In genomic region chr13:97142452-97142851, GRCh38 we compare ENCODE assay signal across 10 cellular contexts.
DNase-seq lines count a peak whose midpoint lies in the region; ATAC-seq, FAIRE-seq and TF ChIP-seq lines count a peak whose summit lies in the region.
"Had no signal": no experiment of that assay in that cellular context is flagged by ENCODE, and none has a peak within 500 bp of the region (broad histone marks: within the 10 kb centered on the region; RNA-seq: fewer than 3 reads in every experiment).

No MANE protein-coding gene starts in this region.

- peak; percentile 87 for DNase-seq in COLO668 (lab: John Stamatoyannopoulos, UW; ENCODE audit: unreplicated experiment)
- peak; percentile 25 for DNase-seq in NCI-H510A treated with DMSO at 0.1 percent for 48 hours (lab: John Stamatoyannopoulos, UW)
- peak; percentile 24 for DNase-seq in endothelial cell of umbilical vein (ENCODE audit: low read depth, low spot score)
- DNase-seq in naive thymus-derived CD8-positive, alpha-beta T cell: no peak
- DNase-seq in stimulated activated CD4-positive, alpha-beta T cell treated with anti-CD3 and anti-CD28 coated beads, Interleukin-2, amount 100 ng/mL, for 24 hours: no peak
- DNase-seq in effector memory CD4-positive, alpha-beta T cell: no peak
- DNase-seq: GDM1; stimulated activated CD4-positive, alpha-beta T cell treated with anti-CD3 and anti-CD28 coated beads, Interleukin-4, amount 100 ng/mL, for 4 hours had no signal

- FAIRE-seq in endothelial cell of umbilical vein (lab: Jason Lieb, UNC): peak; percentile 48

- H4K20me1 ChIP-seq in endothelial cell of umbilical vein (replicated peaks; ENCODE audit: control insufficient read depth, extremely low read depth, insufficient read depth, low read length): no peaks in the 10 kb centered on the region

- dilution Hi-C loops in endothelial cell of umbilical vein (cut with MboI; ENCODE audit: extremely low pct_ligation_motif_present, low sequenced_read_pairs): no loop called here

- H3K27me3 ChIP-seq in endothelial cell of umbilical vein (ENCODE audit: control insufficient read depth in 2 of 2, insufficient read depth in 2 of 2, low read length in 2 of 2): peaks cover 0 to 3% of the 10 kb centered on the region in 2 experiments
- H3K27me3 ChIP-seq in effector memory CD4-positive, alpha-beta T cell (replicated peaks; ENCODE audit: control insufficient read depth, insufficient read depth, low read length, poor library complexity, severe bottlenecking): no peaks in the 10 kb centered on the region

- H3K27ac Mint-ChIP-seq in naive thymus-derived CD8-positive, alpha-beta T cell: peak overlapping the region in 2 of 10 donors; percentile 60 to 66

- peak overlapping the region in 1 of 3 experiments; percentile 19 for H3K4me3 ChIP-seq in endothelial cell of umbilical vein (replicated peaks in 1 of 3; ENCODE audit: insufficient read depth in 1 of 3, low read depth in 1 of 3, low read length in 3 of 3)
- H3K4me3 ChIP-seq in effector memory CD4-positive, alpha-beta T cell (ENCODE audit: insufficient read depth, low read depth, low read length, poor library complexity, severe bottlenecking): no peak overlapping the region

- TF ChIP-seq POLR2A in endothelial cell of umbilical vein (IDR thresholded peaks at IDR 0.05; ENCODE audit: low read depth, low read length): no peak

- H3K36me3 ChIP-seq in endothelial cell of umbilical vein (ENCODE audit: control insufficient read depth in 2 of 2, extremely low read depth in 1 of 2, insufficient read depth in 2 of 2, low read length in 2 of 2): no peaks in the 10 kb centered on the region
- no peaks in the 10 kb centered on the region for H3K36me3 ChIP-seq in effector memory CD4-positive, alpha-beta T cell (ENCODE audit: control insufficient read depth, insufficient read depth, low read length)

- POLR2A ChIA-PET in endothelial cell of umbilical vein (lab: Charles Lee): no interaction called here
- POLR2A ChIA-PET in naive thymus-derived CD8-positive, alpha-beta T cell (lab: Charles Lee): no interaction called here

- intact Hi-C loops in endothelial cell of umbilical vein (cut with micrococcal nuclease): no loop called here

- peaks cover 0 to 12% (median 1%) of the 10 kb centered on the region in 4 donors for H3K4me1 Mint-ChIP-seq in naive thymus-derived CD8-positive, alpha-beta T cell

- no peak for ATAC-seq in naive thymus-derived CD8-positive, alpha-beta T cell
- no peak for ATAC-seq in HG03442 (IDR thresholded peaks at IDR 0.05; ENCODE audit: unreplicated experiment)
- no peak for ATAC-seq in HG02623 (IDR thresholded peaks at IDR 0.05; ENCODE audit: unreplicated experiment)

- H3K36me3 Mint-ChIP-seq in naive thymus-derived CD8-positive, alpha-beta T cell: no peaks in the 10 kb centered on the region

- H3K9me3 ChIP-seq in endothelial cell of umbilical vein (replicated peaks; ENCODE audit: control insufficient read depth, insufficient read depth, low read length): no peaks in the 10 kb centered on the region
- H3K9me3 ChIP-seq in effector memory CD4-positive, alpha-beta T cell (ENCODE audit: control insufficient read depth, low read length): no peaks in the 10 kb centered on the region

- no peak overlapping the region for H3K9ac ChIP-seq in endothelial cell of umbilical vein (replicated peaks; ENCODE audit: extremely low read depth, insufficient read depth, low read length)

- peak overlapping the region in 6 of 10 donors; percentile 4 to 58 (median 17) for H3K4me3 Mint-ChIP-seq in naive thymus-derived CD8-positive, alpha-beta T cell

- no peak for TF ChIP-seq CTCF in endothelial cell of umbilical vein (IDR thresholded peaks at IDR 0.05; ENCODE audit: extremely low read depth in 1 of 2, insufficient read depth in 1 of 2, low read depth in 1 of 2, low read length in 2 of 2)

- CTCF ChIA-PET in endothelial cell of umbilical vein (lab: Charles Lee): interaction anchor here (0.9 to 4.0 kb wide), 6 partner anchors 27 to 217 kb away, joined by 4 to 44 read pairs (median 10); no protein-coding TSS in a partner anchor

- H3K4me1 ChIP-seq in endothelial cell of umbilical vein (ENCODE audit: control insufficient read depth, extremely low read depth, insufficient read depth, low read length): peaks cover 19% of the 10 kb centered on the region
- H3K4me1 ChIP-seq in effector memory CD4-positive, alpha-beta T cell (ENCODE audit: control insufficient read depth, insufficient read depth, low read length, poor library complexity, severe bottlenecking): no peaks in the 10 kb centered on the region

- peak overlapping the region; percentile 47 for H2AFZ ChIP-seq in endothelial cell of umbilical vein (ENCODE audit: low read depth, low read length)

- no peaks in the 10 kb centered on the region for H3K79me2 ChIP-seq in endothelial cell of umbilical vein (ENCODE audit: control insufficient read depth, insufficient read depth, low read length)

- peak overlapping the region; percentile 80 for H3K4me2 ChIP-seq in endothelial cell of umbilical vein (ENCODE audit: insufficient read depth, low read length)

- peak overlapping the region; percentile 5 for H3K27ac ChIP-seq in endothelial cell of umbilical vein (ENCODE audit: insufficient read depth, low read depth, low read length)
- no peak overlapping the region for H3K27ac ChIP-seq in effector memory CD4-positive, alpha-beta T cell (ENCODE audit: insufficient read depth, low read length, poor library complexity, severe bottlenecking)

- BruUV-seq in endothelial cell of umbilical vein (replicated peaks; lab: Mats Ljungman, UMichigan): no TSS peak

- no peaks in the 10 kb centered on the region for H3K9me1 ChIP-seq in endothelial cell of umbilical vein (replicated peaks; ENCODE audit: control insufficient read depth, extremely low read depth, insufficient read depth, low read length)

- H3K27me3 Mint-ChIP-seq in naive thymus-derived CD8-positive, alpha-beta T cell: peaks cover 5 to 13% (median 10%) of the 10 kb centered on the region in 5 donors

- peaks cover 0 to 3% (median 0%) of the 10 kb centered on the region in 9 donors for H3K9me3 Mint-ChIP-seq in naive thymus-derived CD8-positive, alpha-beta T cell

TF ChIP-seq in endothelial cell of umbilical vein, 7 proteins besides CTCF, POLR2A, EP300 and RAD21:
- TF ChIP-seq EZH2 (IDR thresholded peaks at IDR 0.05; ENCODE audit: borderline replicate concordance, low read depth, low read length, severe bottlenecking) (no peak), GATA2 (IDR thresholded peaks at IDR 0.05; ENCODE audit: insufficient read depth, insufficient read length, low read depth, low read length) (no peak), MAX (IDR thresholded peaks at IDR 0.05; ENCODE audit: insufficient read depth, insufficient read length) (no peak), POLR2AphosphoS5 (IDR thresholded peaks at IDR 0.05; ENCODE audit: insufficient read depth, low read depth, low read length) (no peak), MYC (IDR thresholded peaks at IDR 0.05; ENCODE audit: low read depth, low read length) (no peak), JUN (IDR thresholded peaks at IDR 0.05; ENCODE audit: borderline replicate concordance, insufficient read depth, insufficient read length, low read depth) (no peak), FOS (IDR thresholded peaks at IDR 0.05; ENCODE audit: borderline replicate concordance, insufficient read depth, low read length) (no peak)

Comparison
In these comparisons a context has a peak if more than half of its experiments do, and no peak if none do; other contexts are left out.
1. DNase-seq: peak in COLO668 (single experiment), NCI-H510A treated with DMSO at 0.1 percent for 48 hours (single experiment) and endothelial cell of umbilical vein (single experiment); none in naive thymus-derived CD8-positive, alpha-beta T cell (0 of 10), stimulated activated CD4-positive, alpha-beta T cell treated with anti-CD3 and anti-CD28 coated beads, Interleukin-2, amount 100 ng/mL, for 24 hours (0 of 2) and effector memory CD4-positive, alpha-beta T cell (0 of 3).